Comparison of ENCODE assay signal across 8 cellular contexts in genomic region chr3:177359601-177360357, GRCh38.
DNase-seq lines count a peak whose midpoint lies in the region; ATAC-seq and TF ChIP-seq lines count a peak whose summit lies in the region.

No MANE protein-coding gene starts in this region.

- H3K27ac ChIP-seq in right atrium auricular region (peak overlapping the region; percentile 80 to 94), uterus (peak overlapping the region; percentile 81 to 83)

- TF ChIP-seq POLR2A in uterus (IDR thresholded peaks at IDR 0.05): peak; percentile 52 to 53

- peak overlapping the region; percentile 16 to 48 for H3K4me3 ChIP-seq in right atrium auricular region
- H3K4me3 ChIP-seq in uterus: peak overlapping the region; percentile 19 to 39

- peak overlapping the region; percentile 85 for H3K4me3 Mint-ChIP-seq in T-helper 17 cell

- H3K27me3 ChIP-seq in right atrium auricular region (no peaks in the 10 kb centered on the region), uterus (no peaks in the 10 kb centered on the region)

- H3K4me1 ChIP-seq in right atrium auricular region: peaks cover 0 to 66% of the 10 kb centered on the region in 2 donors
- H3K4me1 ChIP-seq in uterus: peaks cover 0 to 15% of the 10 kb centered on the region in 2 donors

- peak overlapping the region; percentile 98 for H3K27ac Mint-ChIP-seq in T-helper 17 cell

- H3K36me3 ChIP-seq in right atrium auricular region (no peaks in the 10 kb centered on the region), uterus (no peaks in the 10 kb centered on the region)

- TF ChIP-seq CTCF in right atrium auricular region (IDR thresholded peaks at IDR 0.05) (no peak), uterus (IDR thresholded peaks at IDR 0.05) (peak in 2 of 4 experiments; percentile 21 to 34)

- peaks cover 36% of the 10 kb centered on the region for H3K4me1 Mint-ChIP-seq in T-helper 17 cell

- ATAC-seq in GM18498 (IDR thresholded peaks at IDR 0.05; ENCODE audit: unreplicated experiment) (peak; percentile 75), HG02938 (IDR thresholded peaks at IDR 0.05; ENCODE audit: unreplicated experiment) (peak; percentile 65), T-helper 17 cell (peak; percentile 88)

- peak; percentile 97 for DNase-seq in NCI-H1694 treated with DMSO at 0.1 percent for 48 hours (lab: John Stamatoyannopoulos, UW)
- peak; percentile 89 to 96 (median 92) for DNase-seq in T-helper 17 cell
- peak; percentile 38 to 97 (median 91) for DNase-seq in anterior cingulate cortex (lab: John Stamatoyannopoulos, UW)
- DNase-seq in right atrium auricular region (ENCODE audit: low spot score): peak; percentile 96
- peak; percentile 94 for DNase-seq in pulmonary artery endothelial cell (ENCODE audit: low read depth, low spot score)
- peak; percentile 96 for DNase-seq in uterus

- H3K9me3 ChIP-seq in T-helper 17 cell (ENCODE audit: control insufficient read depth, low read length, poor library complexity, severe bottlenecking): no peaks in the 10 kb centered on the region
- no peaks in the 10 kb centered on the region for H3K9me3 ChIP-seq in right atrium auricular region
- no peaks in the 10 kb centered on the region for H3K9me3 ChIP-seq in uterus

- H3K36me3 Mint-ChIP-seq in T-helper 17 cell (ENCODE audit: low read depth): no peaks in the 10 kb centered on the region

- H3K27me3 Mint-ChIP-seq in T-helper 17 cell: no peaks in the 10 kb centered on the region

- intact Hi-C loops in uterus (cut with DNase I; ENCODE audit: low total_unique reads): loop anchor here (1.0 kb wide), 1 partner anchor 162 kb away; the partner anchor contains the start of gene TBL1XR1

Comparison
In these comparisons a context has a peak if more than half of its experiments do, and no peak if none do; other contexts are left out.
1. Peak in every context shown above with its lines: DNase-seq, ATAC-seq, H3K4me3 ChIP-seq and H3K27ac ChIP-seq.